Comparison of ENCODE assay signal across 16 cellular contexts in the genomic region with DNA sequence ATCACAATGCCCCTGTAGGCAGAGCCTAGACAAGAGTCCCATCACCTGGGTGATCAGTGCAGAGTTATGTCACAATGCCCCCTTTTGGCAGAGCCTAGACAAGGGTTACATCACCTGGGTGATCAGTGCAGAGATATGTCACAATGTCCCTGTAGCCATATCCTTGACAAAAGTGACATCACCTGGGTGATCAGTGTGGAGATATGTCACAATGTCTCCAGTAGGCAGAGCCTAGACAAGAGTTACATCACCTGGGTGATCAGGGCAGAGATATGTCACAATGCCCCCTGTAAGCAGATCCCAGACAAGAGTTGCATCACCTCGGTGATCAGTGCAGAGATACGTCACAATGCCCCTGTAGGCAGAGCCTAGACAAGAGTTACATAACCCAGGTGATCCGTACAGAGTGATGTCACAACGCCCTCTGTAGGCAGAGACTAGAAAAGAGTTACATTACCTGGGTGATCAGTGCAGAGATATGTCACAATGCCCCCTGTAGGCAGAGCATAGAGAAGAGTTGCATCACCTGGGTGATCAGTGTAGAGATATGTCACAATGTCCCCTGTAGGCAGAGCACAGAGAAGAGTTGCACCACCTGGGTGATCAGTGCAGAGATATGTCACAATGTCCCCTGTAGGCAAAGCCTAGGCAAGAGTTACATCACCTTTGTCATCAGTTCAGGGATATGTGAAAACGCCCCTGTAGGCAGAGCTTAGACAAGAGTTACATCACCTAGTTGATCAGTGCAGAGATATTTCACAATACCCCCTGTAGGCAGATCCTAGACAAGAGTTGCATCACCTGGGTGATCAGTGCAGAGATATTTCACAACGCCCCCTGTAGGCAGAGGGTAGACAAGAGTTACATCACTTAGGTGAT. TPM values are rescaled to one million over a fixed set of nuclear protein-coding genes. Genes with fewer than 3 reads are reported as not detected.
DNase-seq lines count a peak whose midpoint lies in the region; ATAC-seq and TF ChIP-seq lines count a peak whose summit lies in the region.
"Not testable (repeated sequence)": the region's sequence is repeated elsewhere in the genome, so short reads cannot be mapped to it uniquely, and the experiment has no call there.
"Had no signal": no experiment of that assay in that cellular context is flagged by ENCODE, and none has a peak within 500 bp of the region (broad histone marks: within the 10 kb centered on the region; RNA-seq: fewer than 3 reads in every experiment).

No MANE protein-coding gene starts in this region.

- intact Hi-C loops in right lobe of liver (cut with DNase I), result not testable (repeated sequence)

- not testable (repeated sequence) for H3K27me3 Mint-ChIP-seq in progenitor cell of endocrine pancreas

- H3K4me1 ChIP-seq in foreskin keratinocyte; right lobe of liver; thoracic aorta (ENCODE audit: control insufficient read depth in 1 of 2, low read depth in 2 of 2): not testable (repeated sequence)

- H3K27me3 ChIP-seq in foreskin keratinocyte; right lobe of liver; thoracic aorta (replicated peaks; ENCODE audit: insufficient read depth): not testable (repeated sequence)

- H3K4me1 Mint-ChIP-seq in progenitor cell of endocrine pancreas (ENCODE audit: low read depth), result not testable (repeated sequence)

- not testable (repeated sequence) for H3K36me3 ChIP-seq in right lobe of liver, thoracic aorta

- H3K9me3 Mint-ChIP-seq in progenitor cell of endocrine pancreas (ENCODE audit: low read depth), result not testable (repeated sequence)

- peak; percentile 7 for DNase-seq in activated CD4-positive, alpha-beta T cell treated with anti-CD3 and anti-CD28 coated beads for 1 hour
- peak; percentile 62 for DNase-seq in activated effector memory CD4-positive, alpha-beta T cell treated with anti-CD3 and anti-CD28 coated beads, Interleukin-2, amount 50 U/mL, for 16 hours
- DNase-seq in foreskin keratinocyte; thoracic aorta (ENCODE audit: low spot score): not testable (repeated sequence)
- DNase-seq in right lobe of liver, result peak in 2 of 3 donors; percentile 14 to 50
- DNase-seq in progenitor cell of endocrine pancreas (ENCODE audit: low spot score, unreplicated experiment), result peak; percentile 18

- ATAC-seq in GM18909 (IDR thresholded peaks at IDR 0.05; ENCODE audit: poor library complexity, unreplicated experiment), result peak; percentile 32
- ATAC-seq in HG03097 (IDR thresholded peaks at IDR 0.05; ENCODE audit: low FRiP score, unreplicated experiment), result peak; percentile 44
- ATAC-seq in foreskin keratinocyte, result peak; percentile 34
- ATAC-seq in right lobe of liver, result peak; percentile 44 to 66 (median 54)
- peak; percentile 72 for ATAC-seq in thoracic aorta (ENCODE audit: insufficient number of reproducible peaks, low FRiP score, low read depth)

- H3K27ac Mint-ChIP-seq in progenitor cell of endocrine pancreas, result not testable (repeated sequence)

- H3K4me3 Mint-ChIP-seq in progenitor cell of endocrine pancreas (ENCODE audit: low read depth), result not testable (repeated sequence)

- not testable (repeated sequence) for H3K27ac ChIP-seq in foreskin keratinocyte, right lobe of liver, thoracic aorta

- not testable (repeated sequence) for H3K4me3 ChIP-seq in right lobe of liver, thoracic aorta

- TF ChIP-seq CTCF in foreskin keratinocyte (conservative IDR thresholded peaks at IDR 0.05); right lobe of liver (IDR thresholded peaks at IDR 0.05); progenitor cell of endocrine pancreas (IDR thresholded peaks at IDR 0.05; ENCODE audit: unreplicated experiment); thoracic aorta (IDR thresholded peaks at IDR 0.05): not testable (repeated sequence)

- WGBS in right lobe of liver (ENCODE audit: insufficient coverage, low coverage, low lambda C conversion rate, missing lambda C conversion rate), result 31% methylated on average over 5 of the region's 6 CpGs

- TF ChIP-seq POLR2A in right lobe of liver (IDR thresholded peaks at IDR 0.05), result not testable (repeated sequence)

- H3K36me3 Mint-ChIP-seq in progenitor cell of endocrine pancreas (ENCODE audit: insufficient read depth), result not testable (repeated sequence)

- H3K9me3 ChIP-seq in right lobe of liver, thoracic aorta: not testable (repeated sequence)

RNA-seq across cellular contexts. Expression of a gene that starts 4.4 kb away (rescaled TPM):
- total RNA-seq in foreskin keratinocyte (not detected in 2 replicates), right lobe of liver (not detected), progenitor cell of endocrine pancreas (not detected in 2 replicates), thoracic aorta (not detected)
- not detected in 2 replicates for polyA plus RNA-seq in foreskin keratinocyte
- total RNA-seq: activated naive CD8-positive, alpha-beta T cell treated with anti-CD3 and anti-CD28 coated beads, Interleukin-2, amount 10 ng/mL, durations not matched to agents 7 days and 5 days; CD4-positive, alpha-beta memory T cell; dermis microvascular lymphatic vessel endothelial cell; frontal cortex; liver; myocyte; pulmonary artery endothelial cell; SK-MEL-5 had no signal
- polyA plus RNA-seq: CD4-positive, alpha-beta memory T cell; liver had no signal
